Comparison of ENCODE assay signal across 34 cellular contexts in genomic region chr5:52190737-52191136, GRCh38.
"Had no signal": no experiment of that assay in that cellular context is flagged by ENCODE, and none has a peak within 500 bp of the region (broad histone marks: within the 10 kb centered on the region; RNA-seq: fewer than 3 reads in every experiment).

No MANE protein-coding gene starts in this region.

- FAIRE-seq: astrocyte had no signal

- H3K36me3 ChIP-seq: adrenal gland, brain microvascular endothelial cell, breast epithelium, WERI-Rb-1 had no signal

- H3K4me3 ChIP-seq: adrenal gland, body of pancreas, breast epithelium had no signal

- H3K27me3 ChIP-seq: adrenal gland, body of pancreas, brain microvascular endothelial cell, breast epithelium had no signal

- ATAC-seq: activated CD4-positive, CD25-positive, alpha-beta regulatory T cell treated with anti-CD3 and anti-CD28 coated beads, Interleukin-2, amount 50 U/mL, for 24 hours; activated CD8-positive, alpha-beta T cell treated with anti-CD3 and anti-CD28 coated beads for 36 hours; activated naive CD4-positive, alpha-beta T cell treated with anti-CD3 and anti-CD28 coated beads, Interleukin-2, amount 50 U/mL, for 72 hours; activated T-cell treated with anti-CD3 and anti-CD28 coated beads, Interleukin-2, amount 50 U/mL, for 4 hours; activated T-cell treated with anti-CD3 and anti-CD28 coated beads, Interleukin-2, amount 50 U/mL, for 72 hours; activated T-helper 17 cell treated with anti-CD3 and anti-CD28 coated beads, Interleukin-2, amount 50 U/mL, for 72 hours; body of pancreas; WTC11 had no signal

- H3K9me3 ChIP-seq: adrenal gland, body of pancreas, breast epithelium had no signal

- DNase-seq: activated CD4-positive, alpha-beta memory T cell treated with anti-CD3 and anti-CD28 coated beads for 36 hours; activated CD4-positive, alpha-beta T cell treated with anti-CD3 and anti-CD28 coated beads for 4 hours; activated CD4-positive, alpha-beta T cell treated with anti-CD3 and anti-CD28 coated beads, Interleukin-2, amount 10 ng/mL, durations not matched to agents 24 days and 14 days; activated CD4-positive, alpha-beta T cell treated with anti-CD3 and anti-CD28 coated beads, Interleukin-2, amount 50 U/mL, for 1 hour; activated CD4-positive, alpha-beta T cell treated with anti-CD3 and anti-CD28 coated beads, Interleukin-2, amount 50 U/mL, for 4 hours; activated CD4-positive, CD25-positive, alpha-beta regulatory T cell; activated CD8-positive, alpha-beta memory T cell treated with anti-CD3 and anti-CD28 coated beads, Interleukin-2, amount 50 U/mL, for 4 hours; activated CD8-positive, alpha-beta T cell treated with anti-CD3 and anti-CD28 coated beads for 36 hours; activated effector memory CD4-positive, alpha-beta T cell treated with anti-CD3 and anti-CD28 coated beads, Interleukin-2, amount 50 U/mL, for 16 hours; activated gamma-delta T cell treated with Interleukin-2 at 50 U/mL for 16 hours; activated naive CD4-positive, alpha-beta T cell; activated naive CD4-positive, alpha-beta T cell treated with anti-CD3 and anti-CD28 coated beads for 36 hours; activated naive CD4-positive, alpha-beta T cell treated with anti-CD3 and anti-CD28 coated beads, Interleukin-2, amount 50 U/mL, for 16 hours; activated naive CD8-positive, alpha-beta T cell treated with anti-CD3 and anti-CD28 coated beads for 36 hours; activated T-cell treated with anti-CD3 and anti-CD28 coated beads for 4 hours; activated T-cell treated with anti-CD3 and anti-CD28 coated beads, Interleukin-2, amount 50 U/mL, for 1 hour; activated T-cell treated with anti-CD3 and anti-CD28 coated beads, Interleukin-2, amount 50 U/mL, for 4 hours; activated T-cell treated with anti-CD3 and anti-CD28 coated beads, Interleukin-2, amount 50 U/mL, for 72 hours; adrenal gland; amniotic stem cell; aorta; body of pancreas; brain microvascular endothelial cell; central memory CD4-positive, alpha-beta T cell; T-helper 1 cell; T-helper 2 cell; T-helper 9 cell; WERI-Rb-1 had no signal

- H3K4me1 ChIP-seq: adrenal gland, body of pancreas, breast epithelium had no signal

- H3K27ac ChIP-seq: adrenal gland, body of pancreas, brain microvascular endothelial cell, breast epithelium, WERI-Rb-1 had no signal
